Comparison of ENCODE assay signal across 10 cellular contexts in genomic region chr3:79297242-79297641, GRCh38.
DNase-seq lines count a peak whose midpoint lies in the region; ATAC-seq and TF ChIP-seq lines count a peak whose summit lies in the region.
"Had no signal": no experiment of that assay in that cellular context is flagged by ENCODE, and none has a peak within 500 bp of the region (broad histone marks: within the 10 kb centered on the region; RNA-seq: fewer than 3 reads in every experiment).

No MANE protein-coding gene starts in this region.

- no peak overlapping the region for H3K4me3 ChIP-seq in astrocyte of the spinal cord (ENCODE audit: low read depth, low read length)

- peaks cover 16% of the 10 kb centered on the region for H3K4me1 Mint-ChIP-seq in nephron progenitor cell
- no peaks in the 10 kb centered on the region for H3K4me1 Mint-ChIP-seq in stimulated activated effector memory CD8-positive, alpha-beta T cell treated with anti-CD3 and anti-CD28 coated beads, Interleukin-12 subunit alpha, Interleukin-12 subunit beta, amount 100 ng/mL, for 72 hours
- H3K4me1 Mint-ChIP-seq: activated naive CD8-positive, alpha-beta T cell treated with anti-CD3 and anti-CD28 coated beads, Interleukin-2, amount 10 ng/mL, durations not matched to agents 7 days and 5 days; memory B cell had no signal

- no peaks in the 10 kb centered on the region for H3K27me3 Mint-ChIP-seq in nephron progenitor cell (ENCODE audit: low read depth, poor library complexity)
- H3K27me3 Mint-ChIP-seq: activated naive CD8-positive, alpha-beta T cell treated with anti-CD3 and anti-CD28 coated beads, Interleukin-2, amount 10 ng/mL, durations not matched to agents 7 days and 5 days; memory B cell had no signal

- TF ChIP-seq CTCF in astrocyte of the spinal cord (IDR thresholded peaks at IDR 0.05; ENCODE audit: low read depth, low read length) (no peak), nephron progenitor cell (IDR thresholded peaks at IDR 0.05) (no peak)

- ATAC-seq in stimulated activated effector memory CD8-positive, alpha-beta T cell treated with anti-CD3 and anti-CD28 coated beads, Interleukin-12 subunit alpha, Interleukin-12 subunit beta, amount 100 ng/mL, for 72 hours = no peak
- no peak for ATAC-seq in GM21367 (IDR thresholded peaks at IDR 0.05; ENCODE audit: unreplicated experiment)

- peaks cover 12% of the 10 kb centered on the region for H3K36me3 Mint-ChIP-seq in nephron progenitor cell (ENCODE audit: low read depth)
- H3K36me3 Mint-ChIP-seq in stimulated activated effector memory CD8-positive, alpha-beta T cell treated with anti-CD3 and anti-CD28 coated beads, Interleukin-12 subunit alpha, Interleukin-12 subunit beta, amount 100 ng/mL, for 72 hours = no peaks in the 10 kb centered on the region
- H3K36me3 Mint-ChIP-seq: activated naive CD8-positive, alpha-beta T cell treated with anti-CD3 and anti-CD28 coated beads, Interleukin-2, amount 10 ng/mL, durations not matched to agents 7 days and 5 days; memory B cell had no signal

- H3K27ac Mint-ChIP-seq in nephron progenitor cell = peak overlapping the region; percentile 36
- no peak overlapping the region for H3K27ac Mint-ChIP-seq in stimulated activated effector memory CD8-positive, alpha-beta T cell treated with anti-CD3 and anti-CD28 coated beads, Interleukin-12 subunit alpha, Interleukin-12 subunit beta, amount 100 ng/mL, for 72 hours
- H3K27ac Mint-ChIP-seq: activated naive CD8-positive, alpha-beta T cell treated with anti-CD3 and anti-CD28 coated beads, Interleukin-2, amount 10 ng/mL, durations not matched to agents 7 days and 5 days; memory B cell had no signal

- in situ Hi-C loops in astrocyte of the spinal cord (cut with HindIII; ENCODE audit: low sequenced_read_pairs) = no loop called here

- peak; percentile 85 for DNase-seq in ELR (ENCODE audit: low read depth)
- peak; percentile 84 for DNase-seq in NCI-H2081 treated with DMSO at 0.1 percent for 48 hours (lab: John Stamatoyannopoulos, UW)
- peak; percentile 93 for DNase-seq in astrocyte of the spinal cord (ENCODE audit: low read depth, low spot score)
- DNase-seq in nephron progenitor cell = no peak
- DNase-seq in stimulated activated effector memory CD8-positive, alpha-beta T cell treated with anti-CD3 and anti-CD28 coated beads, Interleukin-12 subunit alpha, Interleukin-12 subunit beta, amount 100 ng/mL, for 72 hours (ENCODE audit: low spot score in 2 of 2) = no peak
- DNase-seq in activated T-cell treated with anti-CD3 and anti-CD28 coated beads, Interleukin-2, amount 50 U/mL, for 1 hour = no peak
- no peak for DNase-seq in hippocampal formation (lab: John Stamatoyannopoulos, UW)
- DNase-seq: activated naive CD8-positive, alpha-beta T cell treated with anti-CD3 and anti-CD28 coated beads, Interleukin-2, amount 10 ng/mL, durations not matched to agents 7 days and 5 days had no signal

- H3K4me3 Mint-ChIP-seq in nephron progenitor cell = no peak overlapping the region
- no peak overlapping the region for H3K4me3 Mint-ChIP-seq in stimulated activated effector memory CD8-positive, alpha-beta T cell treated with anti-CD3 and anti-CD28 coated beads, Interleukin-12 subunit alpha, Interleukin-12 subunit beta, amount 100 ng/mL, for 72 hours
- H3K4me3 Mint-ChIP-seq: activated naive CD8-positive, alpha-beta T cell treated with anti-CD3 and anti-CD28 coated beads, Interleukin-2, amount 10 ng/mL, durations not matched to agents 7 days and 5 days; memory B cell had no signal

- peaks cover 24% of the 10 kb centered on the region for H3K9me3 Mint-ChIP-seq in nephron progenitor cell
- H3K9me3 Mint-ChIP-seq in stimulated activated effector memory CD8-positive, alpha-beta T cell treated with anti-CD3 and anti-CD28 coated beads, Interleukin-12 subunit alpha, Interleukin-12 subunit beta, amount 100 ng/mL, for 72 hours = peaks cover 10% of the 10 kb centered on the region

Comparison
In these comparisons a context has a peak if more than half of its experiments do, and no peak if none do; other contexts are left out.
1. DNase-seq: peak in ELR (single experiment), NCI-H2081 treated with DMSO at 0.1 percent for 48 hours (single experiment) and astrocyte of the spinal cord (single experiment); none in nephron progenitor cell (single experiment), stimulated activated effector memory CD8-positive, alpha-beta T cell treated with anti-CD3 and anti-CD28 coated beads, Interleukin-12 subunit alpha, Interleukin-12 subunit beta, amount 100 ng/mL, for 72 hours (0 of 2), activated T-cell treated with anti-CD3 and anti-CD28 coated beads, Interleukin-2, amount 50 U/mL, for 1 hour (single experiment) and hippocampal formation (0 of 2).